ENCODE assay signal across 23 cellular contexts in the genomic region with DNA sequence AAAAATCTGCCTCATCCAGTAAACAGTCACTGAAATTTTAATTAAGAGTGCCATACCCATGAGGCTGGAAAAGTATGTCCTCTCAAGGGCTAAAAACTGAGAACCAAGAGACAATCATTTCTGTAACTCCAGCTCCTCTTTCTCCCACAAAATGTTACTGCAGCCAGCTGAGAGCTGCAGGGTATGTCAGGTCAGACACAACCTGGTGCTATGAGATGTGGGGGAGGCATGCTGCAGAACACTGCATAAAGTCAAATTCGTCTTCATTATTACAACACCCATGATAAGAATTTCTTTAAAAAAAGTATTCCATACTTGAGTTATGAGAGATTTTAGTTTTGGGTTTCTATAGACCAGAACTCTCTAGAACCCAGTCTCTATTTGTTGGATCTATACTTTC.
DNase-seq lines count a peak whose midpoint lies in the region; ATAC-seq and TF ChIP-seq lines count a peak whose summit lies in the region.
"Had no signal": no experiment of that assay in that cellular context is flagged by ENCODE, and none has a peak within 500 bp of the region (broad histone marks: within the 10 kb centered on the region; RNA-seq: fewer than 3 reads in every experiment).

No MANE protein-coding gene starts in this region.

- H3K9me3 Mint-ChIP-seq in activated CD8-positive, alpha-beta T cell treated with anti-CD3 and anti-CD28 coated beads for 36 hours: no peaks in the 10 kb centered on the region
- H3K9me3 Mint-ChIP-seq in activated CD8-positive, alpha-beta T cell treated with anti-CD3 and anti-CD28 coated beads, Interleukin-2, amount 10 ng/mL, durations not matched to agents 7 days and 5 days (ENCODE audit: insufficient read depth): no peaks in the 10 kb centered on the region
- no peaks in the 10 kb centered on the region for H3K9me3 Mint-ChIP-seq in CD4-positive, CD25-positive, alpha-beta regulatory T cell
- H3K9me3 Mint-ChIP-seq in activated T-helper 17 cell treated with anti-CD3 and anti-CD28 coated beads, Interleukin-2, amount 50 U/mL, for 72 hours: no peaks in the 10 kb centered on the region
- H3K9me3 Mint-ChIP-seq in naive thymus-derived CD8-positive, alpha-beta T cell: no peaks in the 10 kb centered on the region
- H3K9me3 Mint-ChIP-seq: CD14-positive monocyte, IgD-negative memory B cell had no signal

- no peak for TF ChIP-seq CTCF in activated CD8-positive, alpha-beta T cell treated with anti-CD3 and anti-CD28 coated beads for 36 hours (IDR thresholded peaks at IDR 0.05)

- intact Hi-C loops in activated CD8-positive, alpha-beta T cell treated with anti-CD3 and anti-CD28 coated beads for 36 hours (cut with micrococcal nuclease): loop anchor here (10.0 kb wide), 1 partner anchor 579 kb away; no protein-coding TSS in a partner anchor

- H2BK120ac ChIP-seq in trophoblast cell (ENCODE audit: insufficient read depth, low read length, poor library complexity): no peak overlapping the region

- H2AK5ac ChIP-seq in trophoblast cell (ENCODE audit: low read length): no peak overlapping the region

- H3K27me3 ChIP-seq in CD4-positive, CD25-positive, alpha-beta regulatory T cell (ENCODE audit: control insufficient read depth, insufficient read depth, low read length): no peaks in the 10 kb centered on the region
- no peaks in the 10 kb centered on the region for H3K27me3 ChIP-seq in trophoblast cell (ENCODE audit: insufficient read depth, low read length)
- H3K27me3 ChIP-seq: BE2C, SJSA1 had no signal

- no peaks in the 10 kb centered on the region for H3K79me2 ChIP-seq in trophoblast cell (ENCODE audit: control insufficient read depth, insufficient read depth, low read length, poor library complexity)

- peak overlapping the region; percentile 8 for H3K27ac ChIP-seq in CD4-positive, CD25-positive, alpha-beta regulatory T cell (ENCODE audit: insufficient read depth, low read length, poor library complexity, severe bottlenecking)
- H3K27ac ChIP-seq in trophoblast cell (ENCODE audit: low read depth, low read length): no peak overlapping the region
- H3K27ac ChIP-seq: 22Rv1, SJSA1 had no signal

- no peaks in the 10 kb centered on the region for H3K4me1 ChIP-seq in CD4-positive, CD25-positive, alpha-beta regulatory T cell (ENCODE audit: control insufficient read depth, insufficient read depth, low read length, poor library complexity, severe bottlenecking)
- H3K4me1 ChIP-seq in trophoblast cell (ENCODE audit: control insufficient read depth in 1 of 2, insufficient read depth in 2 of 2, low read length in 2 of 2): no peaks in the 10 kb centered on the region
- H3K4me1 ChIP-seq: BE2C, SJSA1 had no signal

- no peak for ATAC-seq in activated CD8-positive, alpha-beta T cell treated with anti-CD3 and anti-CD28 coated beads for 36 hours
- ATAC-seq in activated CD8-positive, alpha-beta T cell treated with anti-CD3 and anti-CD28 coated beads, Interleukin-2, amount 10 ng/mL, durations not matched to agents 7 days and 5 days: no peak
- no peak for ATAC-seq in CD4-positive, CD25-positive, alpha-beta regulatory T cell (ENCODE audit: low read depth in 2 of 2)
- ATAC-seq in activated T-helper 17 cell treated with anti-CD3 and anti-CD28 coated beads, Interleukin-2, amount 50 U/mL, for 72 hours (replicated peaks): no peak
- no peak for ATAC-seq in naive thymus-derived CD8-positive, alpha-beta T cell

- DNase-seq in activated CD8-positive, alpha-beta T cell treated with anti-CD3 and anti-CD28 coated beads for 36 hours: no peak
- DNase-seq in activated CD8-positive, alpha-beta T cell treated with anti-CD3 and anti-CD28 coated beads, Interleukin-2, amount 10 ng/mL, durations not matched to agents 7 days and 5 days: no peak
- no peak for DNase-seq in CD4-positive, CD25-positive, alpha-beta regulatory T cell
- no peak for DNase-seq in naive thymus-derived CD8-positive, alpha-beta T cell
- DNase-seq in trophoblast cell (no peak), HuH-7.5 (ENCODE audit: low spot score) (no peak)
- DNase-seq: BE2C, COR-L47, DMS53, HCEC 1CT, NCI-H1048, NCI-H1417, NCI-H1694, NCI-H2029 treated with DMSO at 0.1 percent for 48 hours, NCI-H446 treated with DMSO at 0.1 percent for 48 hours, NCI-H69, Right ventricle myocardium superior, RPMI8226 had no signal

- POLR2A ChIA-PET in activated CD8-positive, alpha-beta T cell treated with anti-CD3 and anti-CD28 coated beads for 36 hours (lab: Charles Lee): interaction anchor here (1.0 kb wide), 1 partner anchor 12 kb away, joined by 5 read pairs; no protein-coding TSS in a partner anchor
- POLR2A ChIA-PET in activated CD8-positive, alpha-beta T cell treated with anti-CD3 and anti-CD28 coated beads, Interleukin-2, amount 10 ng/mL, durations not matched to agents 7 days and 5 days (lab: Charles Lee): no interaction called here
- POLR2A ChIA-PET in naive thymus-derived CD8-positive, alpha-beta T cell (lab: Charles Lee): interaction anchor here (0.7 kb wide), 1 partner anchor 10 kb away, joined by 3 read pairs; no protein-coding TSS in a partner anchor

- no peak overlapping the region for H3K4me3 ChIP-seq in CD4-positive, CD25-positive, alpha-beta regulatory T cell (ENCODE audit: low read depth, low read length)
- no peak overlapping the region for H3K4me3 ChIP-seq in trophoblast cell (ENCODE audit: low read depth, low read length)
- H3K4me3 ChIP-seq: SJSA1 had no signal

- no peak overlapping the region for H3K4me3 Mint-ChIP-seq in activated CD8-positive, alpha-beta T cell treated with anti-CD3 and anti-CD28 coated beads for 36 hours
- no peak overlapping the region for H3K4me3 Mint-ChIP-seq in activated CD8-positive, alpha-beta T cell treated with anti-CD3 and anti-CD28 coated beads, Interleukin-2, amount 10 ng/mL, durations not matched to agents 7 days and 5 days
- H3K4me3 Mint-ChIP-seq in CD4-positive, CD25-positive, alpha-beta regulatory T cell: no peak overlapping the region
- H3K4me3 Mint-ChIP-seq in activated T-helper 17 cell treated with anti-CD3 and anti-CD28 coated beads, Interleukin-2, amount 50 U/mL, for 72 hours: no peak overlapping the region
- H3K4me3 Mint-ChIP-seq in naive thymus-derived CD8-positive, alpha-beta T cell: no peak overlapping the region
- H3K4me3 Mint-ChIP-seq: CD14-positive monocyte, IgD-negative memory B cell had no signal

- H3K14ac ChIP-seq in trophoblast cell (ENCODE audit: low read length): no peak overlapping the region

- no peak overlapping the region for H3K4me2 ChIP-seq in trophoblast cell (ENCODE audit: low read length)

- CTCF ChIA-PET in activated CD8-positive, alpha-beta T cell treated with anti-CD3 and anti-CD28 coated beads for 36 hours (lab: Charles Lee): interaction anchor here (1.1 to 1.6 kb wide), 2 partner anchors 10 to 11 kb away, joined by 3 read pairs; no protein-coding TSS in a partner anchor
- CTCF ChIA-PET in activated CD8-positive, alpha-beta T cell treated with anti-CD3 and anti-CD28 coated beads, Interleukin-2, amount 10 ng/mL, durations not matched to agents 7 days and 5 days (lab: Charles Lee): interaction anchor here (0.5 kb wide), 1 partner anchor 121 kb away, joined by 3 read pairs; no protein-coding TSS in a partner anchor

- no peak overlapping the region for H4K91ac ChIP-seq in trophoblast cell (ENCODE audit: low read depth, low read length)

- no peak overlapping the region for H2AFZ ChIP-seq in trophoblast cell (ENCODE audit: insufficient read depth, low read length, poor library complexity)

- H2BK12ac ChIP-seq in trophoblast cell (ENCODE audit: low read length): no peak overlapping the region

- no CpG with 5 or more reads among the region's 1 CpG for WGBS in trophoblast cell (ENCODE audit: extremely low coverage, insufficient coverage, insufficient read length)

- peaks cover 42% of the 10 kb centered on the region for H3K36me3 Mint-ChIP-seq in activated CD8-positive, alpha-beta T cell treated with anti-CD3 and anti-CD28 coated beads for 36 hours (ENCODE audit: low read depth)
- H3K36me3 Mint-ChIP-seq in activated CD8-positive, alpha-beta T cell treated with anti-CD3 and anti-CD28 coated beads, Interleukin-2, amount 10 ng/mL, durations not matched to agents 7 days and 5 days (ENCODE audit: low read depth): peaks cover 61% of the 10 kb centered on the region
- H3K36me3 Mint-ChIP-seq in CD4-positive, CD25-positive, alpha-beta regulatory T cell: peaks cover 30% of the 10 kb centered on the region
- peaks cover 97% of the 10 kb centered on the region for H3K36me3 Mint-ChIP-seq in activated T-helper 17 cell treated with anti-CD3 and anti-CD28 coated beads, Interleukin-2, amount 50 U/mL, for 72 hours (ENCODE audit: low read depth)
- H3K36me3 Mint-ChIP-seq in naive thymus-derived CD8-positive, alpha-beta T cell: peaks cover 8 to 87% (median 25%) of the 10 kb centered on the region in 3 donors

- no peak overlapping the region for H3K9ac ChIP-seq in trophoblast cell (ENCODE audit: low read length)

- no peak overlapping the region for H3K23ac ChIP-seq in trophoblast cell (ENCODE audit: low read length)

- no peaks in the 10 kb centered on the region for H3K27me3 Mint-ChIP-seq in activated CD8-positive, alpha-beta T cell treated with anti-CD3 and anti-CD28 coated beads for 36 hours
- H3K27me3 Mint-ChIP-seq in activated CD8-positive, alpha-beta T cell treated with anti-CD3 and anti-CD28 coated beads, Interleukin-2, amount 10 ng/mL, durations not matched to agents 7 days and 5 days (ENCODE audit: low read depth): no peaks in the 10 kb centered on the region
- no peaks in the 10 kb centered on the region for H3K27me3 Mint-ChIP-seq in CD4-positive, CD25-positive, alpha-beta regulatory T cell
- H3K27me3 Mint-ChIP-seq in activated T-helper 17 cell treated with anti-CD3 and anti-CD28 coated beads, Interleukin-2, amount 50 U/mL, for 72 hours: no peaks in the 10 kb centered on the region
- H3K27me3 Mint-ChIP-seq in naive thymus-derived CD8-positive, alpha-beta T cell: no peaks in the 10 kb centered on the region
- H3K27me3 Mint-ChIP-seq: IgD-negative memory B cell had no signal

- H2BK5ac ChIP-seq in trophoblast cell (ENCODE audit: low read depth, low read length, poor library complexity): no peak overlapping the region

- H3K18ac ChIP-seq in trophoblast cell (ENCODE audit: low read length): no peak overlapping the region

- H3K4me1 Mint-ChIP-seq in activated CD8-positive, alpha-beta T cell treated with anti-CD3 and anti-CD28 coated beads for 36 hours (ENCODE audit: low read depth): peaks cover 21% of the 10 kb centered on the region
- peaks cover 9% of the 10 kb centered on the region for H3K4me1 Mint-ChIP-seq in activated CD8-positive, alpha-beta T cell treated with anti-CD3 and anti-CD28 coated beads, Interleukin-2, amount 10 ng/mL, durations not matched to agents 7 days and 5 days (ENCODE audit: low read depth)
- H3K4me1 Mint-ChIP-seq in CD4-positive, CD25-positive, alpha-beta regulatory T cell: peaks cover 6 to 13% (median 12%) of the 10 kb centered on the region in 4 donors
- H3K4me1 Mint-ChIP-seq in activated T-helper 17 cell treated with anti-CD3 and anti-CD28 coated beads, Interleukin-2, amount 50 U/mL, for 72 hours: no peaks in the 10 kb centered on the region
- peaks cover 7 to 20% (median 15%) of the 10 kb centered on the region in 4 donors for H3K4me1 Mint-ChIP-seq in naive thymus-derived CD8-positive, alpha-beta T cell
- H3K4me1 Mint-ChIP-seq: CD14-positive monocyte had no signal

- H3K79me1 ChIP-seq in trophoblast cell (ENCODE audit: low read length): no peaks in the 10 kb centered on the region

- H3K9me3 ChIP-seq in CD4-positive, CD25-positive, alpha-beta regulatory T cell (ENCODE audit: control insufficient read depth in 2 of 2, low read length in 2 of 2): no peaks in the 10 kb centered on the region
- peaks cover 3% of the 10 kb centered on the region for H3K9me3 ChIP-seq in trophoblast cell (ENCODE audit: insufficient read depth, low read depth, low read length)
- H3K9me3 ChIP-seq: BE2C, SJSA1 had no signal

- H4K8ac ChIP-seq in trophoblast cell (ENCODE audit: low read depth, low read length): no peak overlapping the region

- peaks cover 79% of the 10 kb centered on the region for H3K36me3 ChIP-seq in CD4-positive, CD25-positive, alpha-beta regulatory T cell (ENCODE audit: control insufficient read depth, insufficient read depth, low read length)
- H3K36me3 ChIP-seq in trophoblast cell (ENCODE audit: control insufficient read depth in 1 of 2, insufficient read depth in 2 of 2, low read length in 2 of 2): peaks cover 4% of the 10 kb centered on the region in 2 experiments

- peak overlapping the region; percentile 75 for H3K27ac Mint-ChIP-seq in activated CD8-positive, alpha-beta T cell treated with anti-CD3 and anti-CD28 coated beads for 36 hours
- H3K27ac Mint-ChIP-seq in activated CD8-positive, alpha-beta T cell treated with anti-CD3 and anti-CD28 coated beads, Interleukin-2, amount 10 ng/mL, durations not matched to agents 7 days and 5 days: no peak overlapping the region
- peak overlapping the region in 2 of 3 donors; percentile 28 to 43 for H3K27ac Mint-ChIP-seq in CD4-positive, CD25-positive, alpha-beta regulatory T cell
- H3K27ac Mint-ChIP-seq in activated T-helper 17 cell treated with anti-CD3 and anti-CD28 coated beads, Interleukin-2, amount 50 U/mL, for 72 hours: peak overlapping the region; percentile 29
- H3K27ac Mint-ChIP-seq in naive thymus-derived CD8-positive, alpha-beta T cell: peak overlapping the region in 9 of 10 donors; percentile 11 to 89 (median 67)
- H3K27ac Mint-ChIP-seq: CD14-positive monocyte had no signal

- no peak overlapping the region for H4K12ac ChIP-seq in trophoblast cell (ENCODE audit: low read depth, low read length)

- H3K4ac ChIP-seq in trophoblast cell (ENCODE audit: low read depth, low read length): no peak overlapping the region
